In the genomic region with DNA sequence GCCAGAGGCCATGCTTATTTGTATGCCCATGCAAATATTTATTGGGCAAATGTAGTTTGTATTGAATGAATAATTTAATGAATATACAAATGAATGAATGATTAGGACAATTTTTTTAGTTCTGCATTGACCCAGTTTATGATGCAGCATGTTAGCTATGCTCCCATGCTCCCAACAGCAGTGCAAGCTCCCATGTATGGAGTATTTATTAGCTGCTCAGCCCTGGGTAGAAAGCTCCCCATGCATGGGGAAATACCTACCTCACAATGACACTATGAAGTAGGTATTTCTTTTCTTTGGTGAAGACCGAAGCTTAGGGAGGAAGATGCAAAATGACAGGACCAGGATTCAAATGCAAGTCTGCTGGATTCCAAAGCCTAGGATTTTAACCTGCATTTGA, we compare ENCODE assay signal across 2 cellular contexts.
TF ChIP-seq lines count a peak whose summit lies in the region.

No MANE protein-coding gene starts in this region.

TF ChIP-seq in GM23338, 12 proteins besides CTCF, POLR2A, EP300 and RAD21 (continued from another document):
- TF ChIP-seq, protein P1, sequence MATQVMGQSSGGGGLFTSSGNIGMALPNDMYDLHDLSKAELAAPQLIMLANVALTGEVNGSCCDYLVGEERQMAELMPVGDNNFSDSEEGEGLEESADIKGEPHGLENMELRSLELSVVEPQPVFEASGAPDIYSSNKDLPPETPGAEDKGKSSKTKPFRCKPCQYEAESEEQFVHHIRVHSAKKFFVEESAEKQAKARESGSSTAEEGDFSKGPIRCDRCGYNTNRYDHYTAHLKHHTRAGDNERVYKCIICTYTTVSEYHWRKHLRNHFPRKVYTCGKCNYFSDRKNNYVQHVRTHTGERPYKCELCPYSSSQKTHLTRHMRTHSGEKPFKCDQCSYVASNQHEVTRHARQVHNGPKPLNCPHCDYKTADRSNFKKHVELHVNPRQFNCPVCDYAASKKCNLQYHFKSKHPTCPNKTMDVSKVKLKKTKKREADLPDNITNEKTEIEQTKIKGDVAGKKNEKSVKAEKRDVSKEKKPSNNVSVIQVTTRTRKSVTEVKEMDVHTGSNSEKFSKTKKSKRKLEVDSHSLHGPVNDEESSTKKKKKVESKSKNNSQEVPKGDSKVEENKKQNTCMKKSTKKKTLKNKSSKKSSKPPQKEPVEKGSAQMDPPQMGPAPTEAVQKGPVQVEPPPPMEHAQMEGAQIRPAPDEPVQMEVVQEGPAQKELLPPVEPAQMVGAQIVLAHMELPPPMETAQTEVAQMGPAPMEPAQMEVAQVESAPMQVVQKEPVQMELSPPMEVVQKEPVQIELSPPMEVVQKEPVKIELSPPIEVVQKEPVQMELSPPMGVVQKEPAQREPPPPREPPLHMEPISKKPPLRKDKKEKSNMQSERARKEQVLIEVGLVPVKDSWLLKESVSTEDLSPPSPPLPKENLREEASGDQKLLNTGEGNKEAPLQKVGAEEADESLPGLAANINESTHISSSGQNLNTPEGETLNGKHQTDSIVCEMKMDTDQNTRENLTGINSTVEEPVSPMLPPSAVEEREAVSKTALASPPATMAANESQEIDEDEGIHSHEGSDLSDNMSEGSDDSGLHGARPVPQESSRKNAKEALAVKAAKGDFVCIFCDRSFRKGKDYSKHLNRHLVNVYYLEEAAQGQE (IDR thresholded peaks at IDR 0.05; ENCODE audit: unreplicated experiment) = no peak
- TF ChIP-seq CREB1 (CRISPR knock-in tag; IDR thresholded peaks at IDR 0.05; ENCODE audit: low read depth) (no peak), ZNF331 (CRISPR knock-in tag; IDR thresholded peaks at IDR 0.05; ENCODE audit: low read depth) (no peak)
- TF ChIP-seq, protein P2, sequence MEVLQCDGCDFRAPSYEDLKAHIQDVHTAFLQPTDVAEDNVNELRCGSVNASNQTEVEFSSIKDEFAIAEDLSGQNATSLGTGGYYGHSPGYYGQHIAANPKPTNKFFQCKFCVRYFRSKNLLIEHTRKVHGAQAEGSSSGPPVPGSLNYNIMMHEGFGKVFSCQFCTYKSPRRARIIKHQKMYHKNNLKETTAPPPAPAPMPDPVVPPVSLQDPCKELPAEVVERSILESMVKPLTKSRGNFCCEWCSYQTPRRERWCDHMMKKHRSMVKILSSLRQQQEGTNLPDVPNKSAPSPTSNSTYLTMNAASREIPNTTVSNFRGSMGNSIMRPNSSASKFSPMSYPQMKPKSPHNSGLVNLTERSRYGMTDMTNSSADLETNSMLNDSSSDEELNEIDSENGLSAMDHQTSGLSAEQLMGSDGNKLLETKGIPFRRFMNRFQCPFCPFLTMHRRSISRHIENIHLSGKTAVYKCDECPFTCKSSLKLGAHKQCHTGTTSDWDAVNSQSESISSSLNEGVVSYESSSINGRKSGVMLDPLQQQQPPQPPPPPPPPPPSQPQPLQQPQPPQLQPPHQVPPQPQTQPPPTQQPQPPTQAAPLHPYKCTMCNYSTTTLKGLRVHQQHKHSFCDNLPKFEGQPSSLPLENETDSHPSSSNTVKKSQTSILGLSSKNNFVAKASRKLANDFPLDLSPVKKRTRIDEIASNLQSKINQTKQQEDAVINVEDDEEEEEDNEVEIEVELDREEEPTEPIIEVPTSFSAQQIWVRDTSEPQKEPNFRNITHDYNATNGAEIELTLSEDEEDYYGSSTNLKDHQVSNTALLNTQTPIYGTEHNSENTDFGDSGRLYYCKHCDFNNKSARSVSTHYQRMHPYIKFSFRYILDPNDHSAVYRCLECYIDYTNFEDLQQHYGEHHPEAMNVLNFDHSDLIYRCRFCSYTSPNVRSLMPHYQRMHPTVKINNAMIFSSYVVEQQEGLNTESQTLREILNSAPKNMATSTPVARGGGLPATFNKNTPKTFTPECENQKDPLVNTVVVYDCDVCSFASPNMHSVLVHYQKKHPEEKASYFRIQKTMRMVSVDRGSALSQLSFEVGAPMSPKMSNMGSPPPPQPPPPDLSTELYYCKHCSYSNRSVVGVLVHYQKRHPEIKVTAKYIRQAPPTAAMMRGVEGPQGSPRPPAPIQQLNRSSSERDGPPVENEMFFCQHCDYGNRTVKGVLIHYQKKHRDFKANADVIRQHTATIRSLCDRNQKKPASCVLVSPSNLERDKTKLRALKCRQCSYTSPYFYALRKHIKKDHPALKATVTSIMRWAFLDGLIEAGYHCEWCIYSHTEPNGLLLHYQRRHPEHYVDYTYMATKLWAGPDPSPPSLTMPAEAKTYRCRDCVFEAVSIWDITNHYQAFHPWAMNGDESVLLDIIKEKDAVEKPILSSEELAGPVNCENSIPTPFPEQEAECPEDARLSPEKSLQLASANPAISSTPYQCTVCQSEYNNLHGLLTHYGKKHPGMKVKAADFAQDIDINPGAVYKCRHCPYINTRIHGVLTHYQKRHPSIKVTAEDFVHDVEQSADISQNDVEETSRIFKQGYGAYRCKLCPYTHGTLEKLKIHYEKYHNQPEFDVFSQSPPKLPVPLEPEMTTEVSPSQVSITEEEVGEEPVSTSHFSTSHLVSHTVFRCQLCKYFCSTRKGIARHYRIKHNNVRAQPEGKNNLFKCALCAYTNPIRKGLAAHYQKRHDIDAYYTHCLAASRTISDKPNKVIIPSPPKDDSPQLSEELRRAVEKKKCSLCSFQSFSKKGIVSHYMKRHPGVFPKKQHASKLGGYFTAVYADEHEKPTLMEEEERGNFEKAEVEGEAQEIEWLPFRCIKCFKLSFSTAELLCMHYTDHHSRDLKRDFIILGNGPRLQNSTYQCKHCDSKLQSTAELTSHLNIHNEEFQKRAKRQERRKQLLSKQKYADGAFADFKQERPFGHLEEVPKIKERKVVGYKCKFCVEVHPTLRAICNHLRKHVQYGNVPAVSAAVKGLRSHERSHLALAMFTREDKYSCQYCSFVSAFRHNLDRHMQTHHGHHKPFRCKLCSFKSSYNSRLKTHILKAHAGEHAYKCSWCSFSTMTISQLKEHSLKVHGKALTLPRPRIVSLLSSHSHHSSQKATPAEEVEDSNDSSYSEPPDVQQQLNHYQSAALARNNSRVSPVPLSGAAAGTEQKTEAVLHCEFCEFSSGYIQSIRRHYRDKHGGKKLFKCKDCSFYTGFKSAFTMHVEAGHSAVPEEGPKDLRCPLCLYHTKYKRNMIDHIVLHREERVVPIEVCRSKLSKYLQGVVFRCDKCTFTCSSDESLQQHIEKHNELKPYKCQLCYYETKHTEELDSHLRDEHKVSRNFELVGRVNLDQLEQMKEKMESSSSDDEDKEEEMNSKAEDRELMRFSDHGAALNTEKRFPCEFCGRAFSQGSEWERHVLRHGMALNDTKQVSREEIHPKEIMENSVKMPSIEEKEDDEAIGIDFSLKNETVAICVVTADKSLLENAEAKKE (CRISPR knock-in tag; IDR thresholded peaks at IDR 0.05) = no peak
TF ChIP-seq in GM23338: peak in this region for 0.

TF ChIP-seq in WTC11, 78 proteins besides CTCF, POLR2A, EP300 and RAD21 (continued from another document):
- TF ChIP-seq, protein P3, sequence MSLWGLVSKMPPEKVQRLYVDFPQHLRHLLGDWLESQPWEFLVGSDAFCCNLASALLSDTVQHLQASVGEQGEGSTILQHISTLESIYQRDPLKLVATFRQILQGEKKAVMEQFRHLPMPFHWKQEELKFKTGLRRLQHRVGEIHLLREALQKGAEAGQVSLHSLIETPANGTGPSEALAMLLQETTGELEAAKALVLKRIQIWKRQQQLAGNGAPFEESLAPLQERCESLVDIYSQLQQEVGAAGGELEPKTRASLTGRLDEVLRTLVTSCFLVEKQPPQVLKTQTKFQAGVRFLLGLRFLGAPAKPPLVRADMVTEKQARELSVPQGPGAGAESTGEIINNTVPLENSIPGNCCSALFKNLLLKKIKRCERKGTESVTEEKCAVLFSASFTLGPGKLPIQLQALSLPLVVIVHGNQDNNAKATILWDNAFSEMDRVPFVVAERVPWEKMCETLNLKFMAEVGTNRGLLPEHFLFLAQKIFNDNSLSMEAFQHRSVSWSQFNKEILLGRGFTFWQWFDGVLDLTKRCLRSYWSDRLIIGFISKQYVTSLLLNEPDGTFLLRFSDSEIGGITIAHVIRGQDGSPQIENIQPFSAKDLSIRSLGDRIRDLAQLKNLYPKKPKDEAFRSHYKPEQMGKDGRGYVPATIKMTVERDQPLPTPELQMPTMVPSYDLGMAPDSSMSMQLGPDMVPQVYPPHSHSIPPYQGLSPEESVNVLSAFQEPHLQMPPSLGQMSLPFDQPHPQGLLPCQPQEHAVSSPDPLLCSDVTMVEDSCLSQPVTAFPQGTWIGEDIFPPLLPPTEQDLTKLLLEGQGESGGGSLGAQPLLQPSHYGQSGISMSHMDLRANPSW (CRISPR knock-in tag; conservative IDR thresholded peaks at IDR 0.05; ENCODE audit: low read depth) = no peak
- TF ChIP-seq, protein P4, sequence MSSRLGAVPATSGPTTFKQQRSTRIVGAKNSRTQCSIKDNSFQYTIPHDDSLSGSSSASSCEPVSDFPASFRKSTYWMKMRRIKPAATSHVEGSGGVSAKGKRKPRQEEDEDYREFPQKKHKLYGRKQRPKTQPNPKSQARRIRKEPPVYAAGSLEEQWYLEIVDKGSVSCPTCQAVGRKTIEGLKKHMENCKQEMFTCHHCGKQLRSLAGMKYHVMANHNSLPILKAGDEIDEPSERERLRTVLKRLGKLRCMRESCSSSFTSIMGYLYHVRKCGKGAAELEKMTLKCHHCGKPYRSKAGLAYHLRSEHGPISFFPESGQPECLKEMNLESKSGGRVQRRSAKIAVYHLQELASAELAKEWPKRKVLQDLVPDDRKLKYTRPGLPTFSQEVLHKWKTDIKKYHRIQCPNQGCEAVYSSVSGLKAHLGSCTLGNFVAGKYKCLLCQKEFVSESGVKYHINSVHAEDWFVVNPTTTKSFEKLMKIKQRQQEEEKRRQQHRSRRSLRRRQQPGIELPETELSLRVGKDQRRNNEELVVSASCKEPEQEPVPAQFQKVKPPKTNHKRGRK (CRISPR knock-in tag; IDR thresholded peaks at IDR 0.05; ENCODE audit: borderline replicate concordance) = no peak
- no peak for TF ChIP-seq NFE2L1 (CRISPR knock-in tag; IDR thresholded peaks at IDR 0.05)
- TF ChIP-seq RORB (CRISPR knock-in tag; IDR thresholded peaks at IDR 0.05) = no peak
- no peak for TF ChIP-seq NR1H2 (CRISPR knock-in tag; IDR thresholded peaks at IDR 0.05)
- TF ChIP-seq, protein P5, sequence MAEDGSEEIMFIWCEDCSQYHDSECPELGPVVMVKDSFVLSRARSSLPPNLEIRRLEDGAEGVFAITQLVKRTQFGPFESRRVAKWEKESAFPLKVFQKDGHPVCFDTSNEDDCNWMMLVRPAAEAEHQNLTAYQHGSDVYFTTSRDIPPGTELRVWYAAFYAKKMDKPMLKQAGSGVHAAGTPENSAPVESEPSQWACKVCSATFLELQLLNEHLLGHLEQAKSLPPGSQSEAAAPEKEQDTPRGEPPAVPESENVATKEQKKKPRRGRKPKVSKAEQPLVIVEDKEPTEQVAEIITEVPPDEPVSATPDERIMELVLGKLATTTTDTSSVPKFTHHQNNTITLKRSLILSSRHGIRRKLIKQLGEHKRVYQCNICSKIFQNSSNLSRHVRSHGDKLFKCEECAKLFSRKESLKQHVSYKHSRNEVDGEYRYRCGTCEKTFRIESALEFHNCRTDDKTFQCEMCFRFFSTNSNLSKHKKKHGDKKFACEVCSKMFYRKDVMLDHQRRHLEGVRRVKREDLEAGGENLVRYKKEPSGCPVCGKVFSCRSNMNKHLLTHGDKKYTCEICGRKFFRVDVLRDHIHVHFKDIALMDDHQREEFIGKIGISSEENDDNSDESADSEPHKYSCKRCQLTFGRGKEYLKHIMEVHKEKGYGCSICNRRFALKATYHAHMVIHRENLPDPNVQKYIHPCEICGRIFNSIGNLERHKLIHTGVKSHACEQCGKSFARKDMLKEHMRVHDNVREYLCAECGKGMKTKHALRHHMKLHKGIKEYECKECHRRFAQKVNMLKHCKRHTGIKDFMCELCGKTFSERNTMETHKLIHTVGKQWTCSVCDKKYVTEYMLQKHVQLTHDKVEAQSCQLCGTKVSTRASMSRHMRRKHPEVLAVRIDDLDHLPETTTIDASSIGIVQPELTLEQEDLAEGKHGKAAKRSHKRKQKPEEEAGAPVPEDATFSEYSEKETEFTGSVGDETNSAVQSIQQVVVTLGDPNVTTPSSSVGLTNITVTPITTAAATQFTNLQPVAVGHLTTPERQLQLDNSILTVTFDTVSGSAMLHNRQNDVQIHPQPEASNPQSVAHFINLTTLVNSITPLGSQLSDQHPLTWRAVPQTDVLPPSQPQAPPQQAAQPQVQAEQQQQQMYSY (CRISPR knock-in tag; IDR thresholded peaks at IDR 0.05) = no peak
- TF ChIP-seq ZNF396 (CRISPR knock-in tag; IDR thresholded peaks at IDR 0.05; ENCODE audit: borderline replicate concordance) = no peak
- TF ChIP-seq, protein P6, sequence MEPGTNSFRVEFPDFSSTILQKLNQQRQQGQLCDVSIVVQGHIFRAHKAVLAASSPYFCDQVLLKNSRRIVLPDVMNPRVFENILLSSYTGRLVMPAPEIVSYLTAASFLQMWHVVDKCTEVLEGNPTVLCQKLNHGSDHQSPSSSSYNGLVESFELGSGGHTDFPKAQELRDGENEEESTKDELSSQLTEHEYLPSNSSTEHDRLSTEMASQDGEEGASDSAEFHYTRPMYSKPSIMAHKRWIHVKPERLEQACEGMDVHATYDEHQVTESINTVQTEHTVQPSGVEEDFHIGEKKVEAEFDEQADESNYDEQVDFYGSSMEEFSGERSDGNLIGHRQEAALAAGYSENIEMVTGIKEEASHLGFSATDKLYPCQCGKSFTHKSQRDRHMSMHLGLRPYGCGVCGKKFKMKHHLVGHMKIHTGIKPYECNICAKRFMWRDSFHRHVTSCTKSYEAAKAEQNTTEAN (CRISPR knock-in tag; IDR thresholded peaks at IDR 0.05) = no peak
- TF ChIP-seq, protein P7, sequence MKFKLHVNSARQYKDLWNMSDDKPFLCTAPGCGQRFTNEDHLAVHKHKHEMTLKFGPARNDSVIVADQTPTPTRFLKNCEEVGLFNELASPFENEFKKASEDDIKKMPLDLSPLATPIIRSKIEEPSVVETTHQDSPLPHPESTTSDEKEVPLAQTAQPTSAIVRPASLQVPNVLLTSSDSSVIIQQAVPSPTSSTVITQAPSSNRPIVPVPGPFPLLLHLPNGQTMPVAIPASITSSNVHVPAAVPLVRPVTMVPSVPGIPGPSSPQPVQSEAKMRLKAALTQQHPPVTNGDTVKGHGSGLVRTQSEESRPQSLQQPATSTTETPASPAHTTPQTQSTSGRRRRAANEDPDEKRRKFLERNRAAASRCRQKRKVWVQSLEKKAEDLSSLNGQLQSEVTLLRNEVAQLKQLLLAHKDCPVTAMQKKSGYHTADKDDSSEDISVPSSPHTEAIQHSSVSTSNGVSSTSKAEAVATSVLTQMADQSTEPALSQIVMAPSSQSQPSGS (CRISPR knock-in tag; IDR thresholded peaks at IDR 0.05; ENCODE audit: borderline replicate concordance, low read depth) = no peak
